12 cellular contexts compared by ENCODE assay signal in genomic region chr7:129843982-129844840, GRCh38.
DNase-seq lines count a peak whose midpoint lies in the region; ATAC-seq, FAIRE-seq and TF ChIP-seq lines count a peak whose summit lies in the region.
"Had no signal": no experiment of that assay in that cellular context is flagged by ENCODE, and none has a peak within 500 bp of the region (broad histone marks: within the 10 kb centered on the region; RNA-seq: fewer than 3 reads in every experiment).

No MANE protein-coding gene starts in this region.

- ATAC-seq in PC-3 (peak; percentile 21; the same call in 1 of the 2 replicates), GM19035 (IDR thresholded peaks at IDR 0.05; ENCODE audit: unreplicated experiment) (no peak)

- CTCF ChIA-PET in PC-3 (lab: Charles Lee) (interaction anchor here (1.0 kb wide), 1 partner anchor 107 kb away, joined by 3 read pairs; no protein-coding TSS in a partner anchor), HEK293T (lab: Yijun Ruan, JAX) (interaction anchor here (0.6 kb wide), 1 partner anchor 780 kb away, joined by 4 read pairs; no protein-coding TSS in a partner anchor)

- no peak overlapping the region for H3K9ac ChIP-seq in PC-3 (ENCODE audit: low read length)

- 0 out of 2 replicates have a peak, but pooled peaks cover 2% of the 10 kb centered on the region for H3K36me3 ChIP-seq in PC-3 (ENCODE audit: low read depth, low read length)

- no TSS peak for BruUV-seq in PC-3 (replicated peaks; lab: Mats Ljungman, UMichigan)

- H3K79me2 ChIP-seq in PC-3 (ENCODE audit: low read length) = peaks cover 22% of the 10 kb centered on the region; the same call in 1 of the 2 replicates

- intact Hi-C loops in PC-3 (cut with micrococcal nuclease) = loop anchor here (2.0 to 5.0 kb wide), 2 partner anchors 13 to 33 kb away; no protein-coding TSS in a partner anchor

- no peak overlapping the region for H2AFZ ChIP-seq in PC-3 (ENCODE audit: low read length)

- H3K4me1 ChIP-seq in PC-3 (ENCODE audit: insufficient read depth, low read length) = peaks cover 35% of the 10 kb centered on the region

- H3K4me3 ChIP-seq in PC-3 (ENCODE audit: low read length) (no peak overlapping the region), choroid plexus epithelial cell (ENCODE audit: low read depth, low read length) (no peak overlapping the region)

- TF ChIP-seq CTCF in PC-3 (conservative IDR thresholded peaks at IDR 0.05; ENCODE audit: low read depth, low read length) (no peak), choroid plexus epithelial cell (conservative IDR thresholded peaks at IDR 0.05; ENCODE audit: low read depth, low read length) (no peak)

- FAIRE-seq in GM12892 (lab: Jason Lieb, UNC) = no peak
- FAIRE-seq: GM18507 had no signal

- DNase-seq in A172 (ENCODE audit: low spot score) = peak; percentile 22
- peak; percentile 35 for DNase-seq in EH (ENCODE audit: low read depth)
- DNase-seq in PC-3 = peak; percentile 42
- peak; percentile 29 for DNase-seq in choroid plexus epithelial cell (ENCODE audit: low read depth)
- DNase-seq in HEK293T (ENCODE audit: extremely low spot score) = no peak
- DNase-seq in NCI-H2081 treated with DMSO at 0.1 percent for 48 hours (lab: John Stamatoyannopoulos, UW) = no peak
- DNase-seq in GM12892 (ENCODE audit: insufficient read length) = no peak
- DNase-seq: Calu3; effector CD4-positive, alpha-beta T cell; NCI-H1436 treated with DMSO at 0.1 percent for 48 hours had no signal

- no peaks in the 10 kb centered on the region for H3K27me3 ChIP-seq in PC-3 (ENCODE audit: low read length)

- POLR2A ChIA-PET in PC-3 (lab: Charles Lee; ENCODE audit: unreplicated experiment) = no interaction called here
- POLR2A ChIA-PET in HEK293T (lab: Yijun Ruan, JAX) = interaction anchor here (1.4 kb wide), 1 partner anchor 19 kb away, joined by 3 read pairs; no protein-coding TSS in a partner anchor

- peak overlapping the region; percentile 53 for H3K4me2 ChIP-seq in PC-3 (ENCODE audit: low read length)

- H4K20me1 ChIP-seq in PC-3 (ENCODE audit: low read length) = no peaks in the 10 kb centered on the region

- no peaks in the 10 kb centered on the region for H3K9me3 ChIP-seq in PC-3 (ENCODE audit: low read length)

- no peaks in the 10 kb centered on the region for H3K9me2 ChIP-seq in PC-3 (replicated peaks; ENCODE audit: low read length)

- no peak for TF ChIP-seq POLR2A in GM12892 (IDR thresholded peaks at IDR 0.05; ENCODE audit: low read depth, low read length)

- H3K27ac ChIP-seq in PC-3 (ENCODE audit: low read length) = peak overlapping the region; percentile 94

- H3F3A ChIP-seq in PC-3 (ENCODE audit: low read length, unreplicated experiment) = peaks cover 4% of the 10 kb centered on the region

TF ChIP-seq in HEK293T, 16 proteins besides CTCF, POLR2A, EP300 and RAD21:
- no peak for TF ChIP-seq LEF1 (IDR thresholded peaks at IDR 0.05; ENCODE audit: borderline replicate concordance)
- no peak for TF ChIP-seq TARDBP (IDR thresholded peaks at IDR 0.05)
- TF ChIP-seq PKNOX1 (IDR thresholded peaks at IDR 0.05) = no peak
- TF ChIP-seq ZNF384 (IDR thresholded peaks at IDR 0.05) = no peak
- no peak for TF ChIP-seq HDGF (IDR thresholded peaks at IDR 0.05; ENCODE audit: borderline replicate concordance)
- no peak for TF ChIP-seq BHLHE40 (IDR thresholded peaks at IDR 0.05; ENCODE audit: borderline replicate concordance)
- TF ChIP-seq FOXK2 (IDR thresholded peaks at IDR 0.05) = no peak
- no peak for TF ChIP-seq FOXA1 (IDR thresholded peaks at IDR 0.05)
- no peak for TF ChIP-seq ELF4 (IDR thresholded peaks at IDR 0.05)
- no peak for TF ChIP-seq SP1 (IDR thresholded peaks at IDR 0.05)
TF ChIP-seq in HEK293T: peak in this region for 0.

Comparison
In these comparisons a context has a peak if more than half of its experiments do, and no peak if none do; other contexts are left out.
1. DNase-seq: peak in A172 (single experiment), EH (single experiment), PC-3 (single experiment) and choroid plexus epithelial cell (single experiment); none in HEK293T (single experiment), NCI-H2081 treated with DMSO at 0.1 percent for 48 hours (single experiment) and GM12892 (single experiment).